21 cellular contexts compared by ENCODE assay signal in genomic region chr7:50795831-50796230, GRCh38. TPM values are rescaled to one million over a fixed set of nuclear protein-coding genes. Genes with fewer than 3 reads are reported as not detected.
DNase-seq lines count a peak whose midpoint lies in the region; ATAC-seq, FAIRE-seq and TF ChIP-seq lines count a peak whose summit lies in the region.
"Had no signal": no experiment of that assay in that cellular context is flagged by ENCODE, and none has a peak within 500 bp of the region (broad histone marks: within the 10 kb centered on the region; RNA-seq: fewer than 3 reads in every experiment).

No MANE protein-coding gene starts in this region.

- no peak for TF ChIP-seq POLR2A in HepG2 (IDR thresholded peaks at IDR 0.05; ENCODE audit: insufficient read depth in 1 of 2, low read depth in 2 of 2, low read length in 2 of 2)

- H3K9me3 Mint-ChIP-seq in HFFc6 (peaks cover 4% of the 10 kb centered on the region), glutamatergic neuron (ENCODE audit: unreplicated experiment) (peaks cover 14% of the 10 kb centered on the region)
- peaks cover 6% of the 10 kb centered on the region for H3K9me3 Mint-ChIP-seq in activated T-cell treated with anti-CD3 and anti-CD28 coated beads, Interleukin-2, amount 50 U/mL, for 4 hours
- H3K9me3 Mint-ChIP-seq: immature natural killer cell, type B pancreatic cell had no signal

- CTCF ChIA-PET in HepG2 (lab: Yijun Ruan, JAX; ENCODE audit: low intra/inter-chr PET ratio, low total read pairs): no interaction called here

- H3K9ac ChIP-seq in HepG2 (ENCODE audit: insufficient read depth, low read depth, low read length): no peak overlapping the region

- TF ChIP-seq EP300 in HepG2 (IDR thresholded peaks at IDR 0.05; ENCODE audit: low read depth in 2 of 2, low read length in 2 of 2) (no peak), HepG2 (CRISPR knock-in tag; IDR thresholded peaks at IDR 0.05; ENCODE audit: borderline replicate concordance) (no peak)

- POLR2A ChIA-PET in HepG2 (lab: Yijun Ruan, JAX): no interaction called here

- H3K4me2 ChIP-seq in HepG2 (ENCODE audit: low read depth, low read length): no peak overlapping the region

- intact Hi-C loops in HepG2 (cut with micrococcal nuclease; ENCODE audit: unreplicated experiment): no loop called here

- H3K9me3 ChIP-seq in HepG2 (ENCODE audit: low read length): no peaks in the 10 kb centered on the region

- peaks cover 3% of the 10 kb centered on the region for H3K79me2 ChIP-seq in HepG2 (ENCODE audit: insufficient read depth, low read length)

- 0 out of 2 replicates have a peak, but pooled peaks cover 4% of the 10 kb centered on the region for H4K20me1 ChIP-seq in HepG2 (ENCODE audit: insufficient read depth, low read length)

- H3K36me3 Mint-ChIP-seq in HFFc6 (ENCODE audit: low read depth) (peaks cover 4% of the 10 kb centered on the region; the same call in 1 of the 2 replicates), glutamatergic neuron (ENCODE audit: unreplicated experiment) (peaks cover 4% of the 10 kb centered on the region)
- H3K36me3 Mint-ChIP-seq in activated T-cell treated with anti-CD3 and anti-CD28 coated beads, Interleukin-2, amount 50 U/mL, for 4 hours (ENCODE audit: insufficient read depth): no peaks in the 10 kb centered on the region
- H3K36me3 Mint-ChIP-seq: CD14-positive monocyte, type B pancreatic cell had no signal

- H3K4me1 Mint-ChIP-seq in HFFc6 (ENCODE audit: low read depth) (peaks cover 16% of the 10 kb centered on the region), glutamatergic neuron (ENCODE audit: low read depth, unreplicated experiment) (peaks cover 7% of the 10 kb centered on the region)
- H3K4me1 Mint-ChIP-seq in activated T-cell treated with anti-CD3 and anti-CD28 coated beads, Interleukin-2, amount 50 U/mL, for 4 hours (ENCODE audit: low read depth): peaks cover 12% of the 10 kb centered on the region

- no peak overlapping the region for H3K27ac ChIP-seq in HepG2 (ENCODE audit: extremely low read length, insufficient read depth, low read length)
- H3K27ac ChIP-seq: brain microvascular endothelial cell had no signal

- TF ChIP-seq CTCF in AG09319 (IDR thresholded peaks at IDR 0.05; ENCODE audit: low read depth, low read length) (peak; percentile 2; the same call in 1 of the 2 replicates), HFFc6 (IDR thresholded peaks at IDR 0.05) (peak; percentile 33; the same call in 1 of the 2 replicates), astrocyte of the spinal cord (IDR thresholded peaks at IDR 0.05; ENCODE audit: low read depth, low read length) (peak; percentile 11), HepG2 (CRISPR knock-in tag; IDR thresholded peaks at IDR 0.05) (peak; percentile 26; the same call in 1 of the 2 replicates), glutamatergic neuron (IDR thresholded peaks at IDR 0.05; ENCODE audit: partially characterized antibody, unreplicated experiment) (no peak)

- peaks cover 16% of the 10 kb centered on the region for H3K4me1 ChIP-seq in HepG2 (ENCODE audit: insufficient read depth, low read length)

- no TSS peak for BruUV-seq in HepG2 (replicated peaks; lab: Mats Ljungman, UMichigan)

- no peak for TF ChIP-seq RAD21 in HepG2 (CRISPR knock-in tag; IDR thresholded peaks at IDR 0.05)

- H3K4me3 Mint-ChIP-seq in HFFc6 (no peak overlapping the region), glutamatergic neuron (ENCODE audit: unreplicated experiment) (no peak overlapping the region)
- no peak overlapping the region for H3K4me3 Mint-ChIP-seq in activated T-cell treated with anti-CD3 and anti-CD28 coated beads, Interleukin-2, amount 50 U/mL, for 4 hours
- H3K4me3 Mint-ChIP-seq: activated naive CD4-positive, alpha-beta T cell treated with anti-CD3 and anti-CD28 coated beads for 36 hours; CD14-positive monocyte; T-helper 1 cell treated with Interleukin-12 subunit alpha and Interleukin-12 subunit beta and Interleukin-4 antibody, amounts not matched to agents 30 μg/mL and 1 μg/mL, for 36 hours had no signal

- no peak for FAIRE-seq in HepG2 (lab: Jason Lieb, UNC)
- FAIRE-seq: GM12878 had no signal

- WGBS in HepG2 (ENCODE audit: low lambda C conversion rate): 60% methylated on average over 2 of the region's 5 CpGs

- DNase-seq in AG09319 (ENCODE audit: extremely low read depth, low read depth) (no peak), HFFc6 (no peak), astrocyte of the spinal cord (ENCODE audit: low read depth, low spot score) (no peak), HepG2 (ENCODE audit: low spot score) (no peak), glutamatergic neuron (no peak)
- DNase-seq in activated T-cell treated with anti-CD3 and anti-CD28 coated beads, Interleukin-2, amount 50 U/mL, for 4 hours: no peak
- DNase-seq: activated naive CD4-positive, alpha-beta T cell treated with anti-CD3 and anti-CD28 coated beads for 36 hours; brain microvascular endothelial cell; effector memory CD4-positive, alpha-beta T cell; foreskin fibroblast; immature natural killer cell; KBM-7; midbrain; NCI-H1436; NCI-H226 had no signal

- no peak overlapping the region for H3K27ac Mint-ChIP-seq in HFFc6
- no peak overlapping the region for H3K27ac Mint-ChIP-seq in glutamatergic neuron (ENCODE audit: unreplicated experiment)
- H3K27ac Mint-ChIP-seq: activated naive CD4-positive, alpha-beta T cell treated with anti-CD3 and anti-CD28 coated beads for 36 hours; immature natural killer cell; T-helper 1 cell treated with Interleukin-12 subunit alpha and Interleukin-12 subunit beta and Interleukin-4 antibody, amounts not matched to agents 30 μg/mL and 1 μg/mL, for 36 hours; type B pancreatic cell had no signal

- H3K36me3 ChIP-seq in HepG2 (replicated peaks in 1 of 2; ENCODE audit: control insufficient read depth in 1 of 2, insufficient read depth in 2 of 2, low read length in 2 of 2): no peaks in the 10 kb centered on the region
- H3K36me3 ChIP-seq: brain microvascular endothelial cell had no signal

- H3K27me3 Mint-ChIP-seq in HFFc6 (ENCODE audit: insufficient read depth): peaks cover 11% of the 10 kb centered on the region
- peaks cover 6% of the 10 kb centered on the region for H3K27me3 Mint-ChIP-seq in glutamatergic neuron (ENCODE audit: unreplicated experiment)
- H3K27me3 Mint-ChIP-seq in activated T-cell treated with anti-CD3 and anti-CD28 coated beads, Interleukin-2, amount 50 U/mL, for 4 hours (ENCODE audit: low read depth): peaks cover 31% of the 10 kb centered on the region

- no peak overlapping the region for H3K4me3 ChIP-seq in astrocyte of the spinal cord (ENCODE audit: low read depth, low read length)
- H3K4me3 ChIP-seq in HepG2 (replicated peaks in 1 of 3; ENCODE audit: insufficient read depth in 1 of 3, low read depth in 2 of 3, low read length in 3 of 3): no peak overlapping the region
- H3K4me3 ChIP-seq: GM12878 had no signal

- peaks cover 2 to 37% of the 10 kb centered on the region in 2 experiments; a peak in 4 of 5 replicates for H3K27me3 ChIP-seq in HepG2 (ENCODE audit: control insufficient read depth in 1 of 2, insufficient read depth in 2 of 2, low read length in 2 of 2)
- H3K27me3 ChIP-seq: brain microvascular endothelial cell had no signal

- H2AFZ ChIP-seq in HepG2 (ENCODE audit: low read length): no peak overlapping the region

- ATAC-seq in HepG2 (peak; percentile 51), GM21381 (IDR thresholded peaks at IDR 0.05; ENCODE audit: unreplicated experiment) (no peak), HG03354 (IDR thresholded peaks at IDR 0.05; ENCODE audit: poor library complexity, severe bottlenecking, unreplicated experiment) (no peak)
- ATAC-seq in activated T-cell treated with anti-CD3 and anti-CD28 coated beads, Interleukin-2, amount 50 U/mL, for 4 hours: no peak
- ATAC-seq: GM12878 had no signal

- in situ Hi-C loops in astrocyte of the spinal cord (cut with HindIII; ENCODE audit: low sequenced_read_pairs): no loop called here
- in situ Hi-C loops in HepG2 (cut with HindIII; ENCODE audit: extremely low pct_ligation_motif_present, low pct_unique_long_range_greater_than_20kb): no loop called here

TF ChIP-seq in HepG2, 621 proteins besides CTCF, POLR2A, EP300 and RAD21:
- TF ChIP-seq ZNF564 (CRISPR knock-in tag; IDR thresholded peaks at IDR 0.05) (no peak), ZNF776 (CRISPR knock-in tag; IDR thresholded peaks at IDR 0.05) (no peak), ZNF552 (CRISPR knock-in tag; IDR thresholded peaks at IDR 0.05; ENCODE audit: borderline replicate concordance) (no peak), SOX5 (CRISPR knock-in tag; IDR thresholded peaks at IDR 0.05; ENCODE audit: borderline replicate concordance) (no peak)

RNA-seq across cellular contexts. Expression of gene GRB10, which starts 13.1 kb away (rescaled TPM):
- 10 to 100 TPM; 13.6 to 17.8 (median 14.8) TPM for total RNA-seq in HFFc6 (2021; fragmentation: NEBNext Ultra II Directional; extraction: Animal tissue kit (Norgen Biotek cat#: 25700))
- total RNA-seq in HepG2 (2016; rRNA removed; fragmentation: Illumina TruSeq; extraction: Trizol) (6.8 and 8.3 TPM in 2 replicates), glutamatergic neuron (ENCODE audit: unreplicated experiment) (182 TPM)
- total RNA-seq in HepG2 (2016; cell fraction: cytosol; rRNA removed; fragmentation: Illumina TruSeq; extraction: Trizol; ENCODE audit: low read depth): 5.3 and 6.7 TPM in 2 replicates
- 6.0 and 6.8 TPM in 2 replicates for total RNA-seq in HepG2 (2016; cell fraction: insoluble cytoplasmic fraction; rRNA removed; fragmentation: Illumina TruSeq; extraction: Trizol)
- 5.8 and 7.2 TPM in 2 replicates for total RNA-seq in HepG2 (2016; cell fraction: membrane; rRNA removed; fragmentation: Illumina TruSeq; extraction: Trizol)
- 9.6 and 9.8 TPM in 2 replicates for total RNA-seq in HepG2 (2016; cell fraction: nucleus; rRNA removed; fragmentation: Illumina TruSeq; extraction: Trizol)
- polyA plus RNA-seq in HepG2 (2011; rRNA removed): 4.0 and 5.6 TPM in 2 replicates
- 3.2 and 4.2 TPM in 2 replicates for polyA plus RNA-seq in HepG2 (2011; cell fraction: cytosol; rRNA removed)
- polyA plus RNA-seq in HepG2 (2011; cell fraction: nucleus; rRNA removed): 10.8 and 14.7 TPM in 2 replicates
- 5.0 and 10.6 TPM in 2 replicates for polyA plus RNA-seq in HepG2 (2012)
- polyA plus RNA-seq in HepG2 (2016; cell fraction: cytosol; fragmentation: Illumina TruSeq; extraction: Trizol; ENCODE audit: low read depth): 2.0 and 2.5 TPM in 2 replicates
- polyA plus RNA-seq in HepG2 (2016; cell fraction: insoluble cytoplasmic fraction; fragmentation: Illumina TruSeq; extraction: Trizol; ENCODE audit: low read depth): 5.9 and 7.3 TPM in 2 replicates
- polyA plus RNA-seq in HepG2 (2016; cell fraction: membrane; fragmentation: Illumina TruSeq; extraction: Trizol; ENCODE audit: low read depth): 3.6 and 4.4 TPM in 2 replicates
- polyA plus RNA-seq in HepG2 (2016; cell fraction: nucleus; fragmentation: Illumina TruSeq; extraction: Trizol; ENCODE audit: insufficient read depth, low read depth): 13.4 and 14.4 TPM in 2 replicates
- polyA minus RNA-seq in HepG2 (2011; rRNA and poly(A)+ RNA removed; ENCODE audit: low replicate concordance): 14.7 and 40.4 TPM in 2 replicates
- 7.3 and 9.2 TPM in 2 replicates for polyA minus RNA-seq in HepG2 (2011; cell fraction: cytosol; rRNA and poly(A)+ RNA removed)
- polyA minus RNA-seq in HepG2 (2011; cell fraction: nucleus; rRNA and poly(A)+ RNA removed): 26.9 and 31.1 TPM in 2 replicates
- total RNA-seq in activated T-cell treated with anti-CD3 and anti-CD28 coated beads, Interleukin-2, amount 50 U/mL, for 4 hours: 1 to 10 TPM; 1.3 to 3.7 (median 3.3) TPM
- polyA plus RNA-seq: immature natural killer cell had no signal
